19 cellular contexts compared by ENCODE assay signal in genomic region chr3:48885753-48886152, GRCh38.
"Had no signal": no experiment of that assay in that cellular context is flagged by ENCODE, and none has a peak within 500 bp of the region (broad histone marks: within the 10 kb centered on the region; RNA-seq: fewer than 3 reads in every experiment).

No MANE protein-coding gene starts in this region.

- ATAC-seq: activated CD8-positive, alpha-beta T cell treated with anti-CD3 and anti-CD28 coated beads, Interleukin-2, amount 10 ng/mL, durations not matched to agents 7 days and 5 days; activated T-helper 17 cell treated with anti-CD3 and anti-CD28 coated beads, Interleukin-2, amount 50 U/mL, for 72 hours; heart right ventricle; left colon; stimulated activated naive CD8-positive, alpha-beta T cell treated with anti-CD3 and anti-CD28 coated beads, Interleukin-15, Interleukin-2, amounts not matched to agents 100 U/mL and 50 U/mL, for 24 hours; T-helper 17 cell had no signal

- H3K27me3 Mint-ChIP-seq: activated naive CD8-positive, alpha-beta T cell treated with anti-CD3 and anti-CD28 coated beads, Interleukin-2, amount 10 ng/mL, durations not matched to agents 7 days and 5 days; activated T-helper 17 cell treated with anti-CD3 and anti-CD28 coated beads, Interleukin-2, amount 50 U/mL, for 72 hours; dendritic cell treated with granulocyte-macrophage colony-stimulating factor and Interleukin-4, amounts not matched to agents 40 ng/mL and 50 ng/mL, for 4 days; T-helper 17 cell had no signal

- DNase-seq: activated CD4-positive, alpha-beta T cell treated with anti-CD3 and anti-CD28 coated beads, Interleukin-2, amount 50 U/mL, for 1 hour; activated CD8-positive, alpha-beta T cell treated with anti-CD3 and anti-CD28 coated beads, Interleukin-2, amount 10 ng/mL, durations not matched to agents 7 days and 5 days; activated naive CD8-positive, alpha-beta T cell treated with anti-CD3 and anti-CD28 coated beads, Interleukin-2, amount 10 ng/mL, durations not matched to agents 7 days and 5 days; activated T-cell treated with anti-CD3 and anti-CD28 coated beads, Interleukin-2, amount 50 U/mL, for 1 hour; amygdala; effector CD4-positive, alpha-beta T cell; heart right ventricle; left colon; mesenchymal stem cell; right lobe of liver; small intestine; stimulated activated CD4-positive, alpha-beta T cell treated with anti-CD3 and anti-CD28 coated beads, Interleukin-2, amount 100 ng/mL, for 48 hours; stimulated activated naive CD8-positive, alpha-beta T cell treated with anti-CD3 and anti-CD28 coated beads, Interleukin-15, Interleukin-2, amounts not matched to agents 100 U/mL and 50 U/mL, for 24 hours; T-helper 17 cell had no signal

- H3K4me3 Mint-ChIP-seq: activated CD8-positive, alpha-beta T cell treated with anti-CD3 and anti-CD28 coated beads, Interleukin-2, amount 10 ng/mL, durations not matched to agents 7 days and 5 days; activated naive CD8-positive, alpha-beta T cell treated with anti-CD3 and anti-CD28 coated beads, Interleukin-2, amount 10 ng/mL, durations not matched to agents 7 days and 5 days; activated T-helper 17 cell treated with anti-CD3 and anti-CD28 coated beads, Interleukin-2, amount 50 U/mL, for 72 hours; dendritic cell treated with granulocyte-macrophage colony-stimulating factor and Interleukin-4, amounts not matched to agents 40 ng/mL and 50 ng/mL, for 4 days; nephron; T-helper 17 cell had no signal

- H3K9me3 Mint-ChIP-seq: activated naive CD8-positive, alpha-beta T cell treated with anti-CD3 and anti-CD28 coated beads, Interleukin-2, amount 10 ng/mL, durations not matched to agents 7 days and 5 days; activated T-helper 17 cell treated with anti-CD3 and anti-CD28 coated beads, Interleukin-2, amount 50 U/mL, for 72 hours; dendritic cell treated with granulocyte-macrophage colony-stimulating factor and Interleukin-4, amounts not matched to agents 40 ng/mL and 50 ng/mL, for 4 days; nephron had no signal

- H3K27ac Mint-ChIP-seq: activated CD8-positive, alpha-beta T cell treated with anti-CD3 and anti-CD28 coated beads, Interleukin-2, amount 10 ng/mL, durations not matched to agents 7 days and 5 days; activated naive CD8-positive, alpha-beta T cell treated with anti-CD3 and anti-CD28 coated beads, Interleukin-2, amount 10 ng/mL, durations not matched to agents 7 days and 5 days; dendritic cell treated with granulocyte-macrophage colony-stimulating factor and Interleukin-4, amounts not matched to agents 40 ng/mL and 50 ng/mL, for 4 days; nephron; T-helper 17 cell had no signal

- H3K4me1 Mint-ChIP-seq: activated T-helper 17 cell treated with anti-CD3 and anti-CD28 coated beads, Interleukin-2, amount 50 U/mL, for 72 hours; nephron had no signal

- H3K4me1 ChIP-seq: parathyroid adenoma had no signal

- H2AFZ ChIP-seq: parathyroid adenoma had no signal

- H3K9ac ChIP-seq: parathyroid adenoma had no signal

- H3K27ac ChIP-seq: heart right ventricle, neutrophil, parathyroid adenoma, right lobe of liver had no signal

- H3K27me3 ChIP-seq: heart right ventricle, neutrophil, right lobe of liver had no signal

- H3K4me3 ChIP-seq: heart right ventricle, right lobe of liver had no signal

- H3K9me3 ChIP-seq: heart right ventricle, neutrophil, right lobe of liver had no signal
